30 cellular contexts compared by ENCODE assay signal in genomic region chr7:158023157-158023556, GRCh38.
DNase-seq lines count a peak whose midpoint lies in the region; ATAC-seq, FAIRE-seq and TF ChIP-seq lines count a peak whose summit lies in the region.
"Had no signal": no experiment of that assay in that cellular context is flagged by ENCODE, and none has a peak within 500 bp of the region (broad histone marks: within the 10 kb centered on the region; RNA-seq: fewer than 3 reads in every experiment).

No MANE protein-coding gene starts in this region.

- 94% methylated on average over 8 of the region's 8 CpGs; no CpG with 5 or more reads in 1 of the 2 experiments for WGBS in H1 (ENCODE audit: extremely low coverage in 1 of 2, insufficient coverage in 1 of 2, insufficient read length in 1 of 2, insufficient replicate concordance in 2 of 2, low coverage in 1 of 2, low lambda C conversion rate in 2 of 2, missing lambda C conversion rate in 1 of 2), 2 experiments
- no CpG with 5 or more reads among the region's 8 CpGs for WGBS in neuronal stem cell (ENCODE audit: extremely low coverage in 2 of 2, insufficient read length in 2 of 2, insufficient replicate concordance in 1 of 2), 2 donors

- H3K79me2 ChIP-seq in MM.1S (ENCODE audit: low read length) (no peaks in the 10 kb centered on the region), H1 (ENCODE audit: control insufficient read depth in 1 of 2, insufficient read depth in 2 of 2, low read length in 2 of 2) (no peaks in the 10 kb centered on the region)

- H4K91ac ChIP-seq in H1 (replicated peaks; ENCODE audit: insufficient read length, low read length): no peak overlapping the region
- no peak overlapping the region for H4K91ac ChIP-seq in neuronal stem cell (ENCODE audit: low read depth, low read length, poor library complexity)

- no peak overlapping the region for H2AK5ac ChIP-seq in H1 (ENCODE audit: low read depth, low read length)
- H2AK5ac ChIP-seq in neuronal stem cell (ENCODE audit: low read depth, low read length): no peak overlapping the region

- no peak for TF ChIP-seq EP300 in H1 (IDR thresholded peaks at IDR 0.05; ENCODE audit: borderline replicate concordance in 1 of 2, low read depth in 2 of 2, low read length in 2 of 2)

- no peak overlapping the region for H3K56ac ChIP-seq in H1 (replicated peaks; ENCODE audit: insufficient read length, low read depth, low read length)

- no peak for TF ChIP-seq POLR2A in H1 (IDR thresholded peaks at IDR 0.05; ENCODE audit: control extremely low read depth in 1 of 2, low read depth in 2 of 2, low read length in 2 of 2)

- H3K4ac ChIP-seq in H1 (replicated peaks; ENCODE audit: insufficient read length, low read depth, low read length) (no peak overlapping the region), neuronal stem cell (ENCODE audit: low read length) (no peak overlapping the region)

- H3K9me3 Mint-ChIP-seq in type B pancreatic cell (no peaks in the 10 kb centered on the region), glutamatergic neuron (ENCODE audit: unreplicated experiment) (peaks cover 17% of the 10 kb centered on the region)
- H3K9me3 Mint-ChIP-seq: CD8-positive, alpha-beta T cell had no signal

- H2BK15ac ChIP-seq in H1 (ENCODE audit: low read length): peak overlapping the region; percentile 20; the same call in 1 of the 2 replicates
- H2BK15ac ChIP-seq in neuronal stem cell (ENCODE audit: low read length): peak overlapping the region; percentile 7

- H3K9ac ChIP-seq in MM.1S (ENCODE audit: low read length) (no peak overlapping the region), H1 (replicated peaks in 1 of 4; ENCODE audit: extremely low read depth in 1 of 4, low read depth in 3 of 4, low read length in 3 of 4) (no peak overlapping the region), neuronal stem cell (ENCODE audit: low read depth, low read length, poor library complexity) (no peak overlapping the region)

- TF ChIP-seq RAD21 in H1 (IDR thresholded peaks at IDR 0.05 in 1 of 2, conservative IDR thresholded peaks at IDR 0.05 in 1 of 2; ENCODE audit: low read depth in 2 of 2, low read length in 2 of 2): no peak

- H3K27ac Mint-ChIP-seq in type B pancreatic cell: peak overlapping the region; percentile 33
- no peak overlapping the region for H3K27ac Mint-ChIP-seq in glutamatergic neuron (ENCODE audit: unreplicated experiment)
- H3K27ac Mint-ChIP-seq: CD8-positive, alpha-beta T cell had no signal

- peak overlapping the region; percentile 51; the same call in 1 of the 2 replicates for H2AFZ ChIP-seq in MM.1S (ENCODE audit: low read length)
- H2AFZ ChIP-seq in H1 (ENCODE audit: low read length): no peak overlapping the region
- no peak overlapping the region for H2AFZ ChIP-seq in neuronal stem cell (ENCODE audit: low read length)
- H2AFZ ChIP-seq: PC-9 had no signal

- H2BK20ac ChIP-seq in H1 (ENCODE audit: low read length): no peak overlapping the region

- H3K4me3 ChIP-seq in MM.1S (ENCODE audit: low read length) (no peak overlapping the region), H1 (ENCODE audit: extremely low read depth in 1 of 4, insufficient read depth in 2 of 4, low read depth in 3 of 4, low read length in 4 of 4) (no peak overlapping the region), neuronal stem cell (ENCODE audit: low read length in 2 of 2) (no peak overlapping the region)
- H3K4me3 ChIP-seq: A549, GM12878, PC-9, SJSA1 had no signal

- no peaks in the 10 kb centered on the region for H3K36me3 ChIP-seq in MM.1S (replicated peaks; ENCODE audit: insufficient read depth, low read length)
- no peaks in the 10 kb centered on the region for H3K36me3 ChIP-seq in H1 (ENCODE audit: control insufficient read depth in 2 of 4, insufficient read depth in 4 of 4, low read length in 3 of 4)
- no peaks in the 10 kb centered on the region for H3K36me3 ChIP-seq in neuronal stem cell (replicated peaks in 1 of 2; ENCODE audit: control insufficient read depth in 2 of 2, insufficient read depth in 2 of 2, low read length in 2 of 2)
- H3K36me3 ChIP-seq: SJSA1 had no signal

- H2BK120ac ChIP-seq in H1 (replicated peaks; ENCODE audit: low read depth, low read length) (no peak overlapping the region), neuronal stem cell (ENCODE audit: low read depth, low read length) (no peak overlapping the region)

- H3K18ac ChIP-seq in H1 (ENCODE audit: extremely low read depth, low read length) (no peak overlapping the region), neuronal stem cell (ENCODE audit: low read length) (no peak overlapping the region)

- H3K9me2 ChIP-seq in MM.1S (replicated peaks; ENCODE audit: insufficient read depth, low read length): no peaks in the 10 kb centered on the region

- H3K79me1 ChIP-seq in H1 (ENCODE audit: low read depth, low read length): no peaks in the 10 kb centered on the region
- H3K79me1 ChIP-seq in neuronal stem cell (ENCODE audit: low read depth, low read length): no peaks in the 10 kb centered on the region

- H2BK12ac ChIP-seq in H1 (ENCODE audit: low read depth, low read length): no peak overlapping the region
- H2BK12ac ChIP-seq in neuronal stem cell (ENCODE audit: low read length): no peak overlapping the region

- H3K36me3 Mint-ChIP-seq in type B pancreatic cell (no peaks in the 10 kb centered on the region), glutamatergic neuron (ENCODE audit: unreplicated experiment) (peaks cover 11% of the 10 kb centered on the region)
- H3K36me3 Mint-ChIP-seq: CD8-positive, alpha-beta T cell had no signal

- H3K27me3 Mint-ChIP-seq in type B pancreatic cell (peaks cover 3% of the 10 kb centered on the region), glutamatergic neuron (ENCODE audit: unreplicated experiment) (peaks cover 7% of the 10 kb centered on the region)

- H3K23ac ChIP-seq in H1 (ENCODE audit: insufficient read length) (no peak overlapping the region), neuronal stem cell (ENCODE audit: low read depth, low read length, poor library complexity) (no peak overlapping the region)

- H3K9me3 ChIP-seq in MM.1S (replicated peaks; ENCODE audit: insufficient read depth, low read length) (no peaks in the 10 kb centered on the region), H1 (ENCODE audit: insufficient read depth in 2 of 2, low read depth in 1 of 2, low read length in 1 of 2) (no peaks in the 10 kb centered on the region), neuronal stem cell (replicated peaks in 1 of 2; ENCODE audit: control insufficient read depth in 2 of 2, insufficient read depth in 1 of 2, low read depth in 1 of 2, low read length in 2 of 2) (no peaks in the 10 kb centered on the region)
- H3K9me3 ChIP-seq: A549, Caco-2 had no signal

- no peaks in the 10 kb centered on the region for H3K23me2 ChIP-seq in H1 (ENCODE audit: low read depth, low read length)

- DNase-seq in MM.1S: no peak
- no peak for DNase-seq in H1 (ENCODE audit: low read depth in 1 of 2, low spot score in 2 of 2)
- DNase-seq in neuronal stem cell (ENCODE audit: low spot score): no peak
- peak; percentile 18 for DNase-seq in type B pancreatic cell (ENCODE audit: extremely low spot score, unreplicated experiment)
- DNase-seq in glutamatergic neuron: no peak
- no peak for DNase-seq in D341Med (ENCODE audit: low spot score)
- DNase-seq: AML-193; CD8-positive, alpha-beta T cell; DMS 273 treated with DMSO at 0.1 percent for 48 hours; DMS79; EL; GDM1; GOT3; NCI-H1092; NCI-H1417 treated with DMSO at 0.1 percent for 48 hours; NCI-H187; NCI-H2081 treated with DMSO at 0.1 percent for 48 hours; NCI-H2171 treated with DMSO at 0.1 percent for 48 hours; NCI-H345; NCI-H524; NCI-H748 treated with DMSO at 0.1 percent for 48 hours; PC-9 had no signal

- H3K27ac ChIP-seq in MM.1S (ENCODE audit: low read length) (peak overlapping the region; percentile 68; the same call in 1 of the 2 replicates), H1 (ENCODE audit: low read depth, low read length) (no peak overlapping the region), neuronal stem cell (replicated peaks; ENCODE audit: low read length) (no peak overlapping the region)
- H3K27ac ChIP-seq: A549, C4-2B, PC-9, SJSA1 had no signal

- H2BK5ac ChIP-seq in H1 (ENCODE audit: low read depth, low read length): no peak overlapping the region
- H2BK5ac ChIP-seq in neuronal stem cell (ENCODE audit: low read length): no peak overlapping the region

- CTCF ChIA-PET in H1 (lab: Charles Lee; ENCODE audit: partially characterized antibody): no interaction called here

- peaks cover 13% of the 10 kb centered on the region for H3F3A ChIP-seq in MM.1S (ENCODE audit: insufficient read depth, low read length)

- H3K14ac ChIP-seq in H1 (ENCODE audit: insufficient read length) (no peak overlapping the region), neuronal stem cell (ENCODE audit: low read length) (no peak overlapping the region)

- H3K4me3 Mint-ChIP-seq in type B pancreatic cell (no peak overlapping the region), glutamatergic neuron (ENCODE audit: unreplicated experiment) (no peak overlapping the region)
- H3K4me3 Mint-ChIP-seq: CD8-positive, alpha-beta T cell had no signal

- no peaks in the 10 kb centered on the region for H4K20me1 ChIP-seq in MM.1S (ENCODE audit: insufficient read depth, low read length)
- peaks cover 0 to 2% of the 10 kb centered on the region in 2 experiments for H4K20me1 ChIP-seq in H1 (replicated peaks in 1 of 2; ENCODE audit: control insufficient read depth in 1 of 2, insufficient read depth in 2 of 2, low read length in 2 of 2)

- H3K4me1 ChIP-seq in MM.1S (ENCODE audit: low read length) (peaks cover 30% of the 10 kb centered on the region), H1 (replicated peaks in 1 of 4; ENCODE audit: control insufficient read depth in 3 of 4, insufficient read depth in 4 of 4, low read length in 3 of 4) (peaks cover 0 to 9% (median 2%) of the 10 kb centered on the region in 4 experiments; a peak in 2 of 7 replicates), neuronal stem cell (ENCODE audit: control insufficient read depth in 2 of 2, insufficient read depth in 1 of 2, low read depth in 1 of 2, low read length in 2 of 2) (peaks cover 0 to 10% of the 10 kb centered on the region in 2 donors)
- H3K4me1 ChIP-seq: A549, Caco-2, SJSA1 had no signal

- peaks cover 4% of the 10 kb centered on the region for H3K4me1 Mint-ChIP-seq in type B pancreatic cell (ENCODE audit: unreplicated experiment)
- H3K4me1 Mint-ChIP-seq in glutamatergic neuron (ENCODE audit: low read depth, unreplicated experiment): no peaks in the 10 kb centered on the region

- H4K8ac ChIP-seq in H1 (ENCODE audit: extremely low read depth, insufficient read depth, low read length) (no peak overlapping the region), neuronal stem cell (ENCODE audit: low read depth, low read length) (no peak overlapping the region)

- H3K4me2 ChIP-seq in MM.1S (ENCODE audit: low read depth, low read length) (peak overlapping the region; percentile 48; the same call in 1 of the 2 replicates), H1 (ENCODE audit: insufficient read depth in 1 of 2, low read depth in 2 of 2, low read length in 2 of 2) (no peak overlapping the region), neuronal stem cell (ENCODE audit: insufficient read depth, low read length, poor library complexity, severe bottlenecking) (no peak overlapping the region)
- H3K4me2 ChIP-seq: A549, PC-9 had no signal

- POLR2A ChIA-PET in H1 (lab: Charles Lee; ENCODE audit: partially characterized antibody): no interaction called here

- H3K27me3 ChIP-seq in MM.1S (replicated peaks; ENCODE audit: insufficient read depth, low read length) (no peaks in the 10 kb centered on the region), H1 (replicated peaks in 1 of 4; ENCODE audit: control insufficient read depth in 3 of 4, extremely low read depth in 1 of 4, insufficient read depth in 3 of 4, low read length in 3 of 4) (peaks cover 0 to 7% (median under 1%) of the 10 kb centered on the region in 4 experiments; a peak in 5 of 7 replicates), neuronal stem cell (ENCODE audit: control insufficient read depth in 3 of 3, insufficient read depth in 3 of 3, low read depth in 1 of 3, low read length in 3 of 3) (peaks cover 0 to 16% (median 2%) of the 10 kb centered on the region in 3 experiments)
- H3K27me3 ChIP-seq: SJSA1 had no signal

- TF ChIP-seq CTCF in MM.1S (IDR thresholded peaks at IDR 0.05; ENCODE audit: low read length) (no peak), H1 (IDR thresholded peaks at IDR 0.05; ENCODE audit: control extremely low read depth in 1 of 3, insufficient read depth in 1 of 3, low read depth in 1 of 3, low read length in 3 of 3) (no peak), type B pancreatic cell (conservative IDR thresholded peaks at IDR 0.05) (no peak), glutamatergic neuron (IDR thresholded peaks at IDR 0.05; ENCODE audit: partially characterized antibody, unreplicated experiment) (no peak)

- H4K5ac ChIP-seq in H1 (ENCODE audit: insufficient read length, low read depth, low read length): no peak overlapping the region

- FAIRE-seq in H1 (lab: Jason Lieb, UNC): no peak
- FAIRE-seq: A549, GM12878 had no signal

- ATAC-seq in GM18909 (IDR thresholded peaks at IDR 0.05; ENCODE audit: poor library complexity, unreplicated experiment): no peak
- ATAC-seq: A549; CD8-positive, alpha-beta T cell; GM12878; HCT116; Right ventricle myocardium inferior had no signal
